ENCODE assay signal across 12 cellular contexts in the genomic region with DNA sequence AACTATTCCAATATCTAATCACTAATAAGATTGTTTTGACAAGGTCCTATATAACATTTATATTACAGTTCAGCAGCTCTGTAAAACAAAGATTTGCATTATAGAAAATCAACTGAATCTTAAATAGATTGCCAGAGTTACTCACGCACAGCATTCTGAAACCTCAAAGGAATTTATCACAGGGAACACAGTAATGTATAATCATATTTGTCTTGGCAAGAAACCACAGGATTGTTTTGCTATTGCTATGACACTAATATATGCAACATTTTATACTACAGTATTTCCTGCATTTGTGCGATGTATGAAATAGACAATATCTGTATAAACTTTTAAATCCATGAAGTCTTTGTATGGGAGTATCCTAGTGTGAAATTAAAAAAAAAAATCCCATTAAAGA.
DNase-seq lines count a peak whose midpoint lies in the region; ATAC-seq and TF ChIP-seq lines count a peak whose summit lies in the region.
"Had no signal": no experiment of that assay in that cellular context is flagged by ENCODE, and none has a peak within 500 bp of the region (broad histone marks: within the 10 kb centered on the region; RNA-seq: fewer than 3 reads in every experiment).

No MANE protein-coding gene starts in this region.

- H3K4me1 ChIP-seq in mucosa of descending colon (ENCODE audit: low read depth) = no peaks in the 10 kb centered on the region
- H3K4me1 ChIP-seq: left ventricle myocardium inferior had no signal

- H3K9me3 ChIP-seq in mucosa of descending colon = no peaks in the 10 kb centered on the region
- H3K9me3 ChIP-seq: left ventricle myocardium inferior had no signal

- ATAC-seq in mucosa of descending colon (peak; percentile 85), GM21786 (IDR thresholded peaks at IDR 0.05; ENCODE audit: unreplicated experiment) (no peak), GM21717 (IDR thresholded peaks at IDR 0.05; ENCODE audit: unreplicated experiment) (no peak)
- ATAC-seq: activated CD8-positive, alpha-beta T cell treated with anti-CD3 and anti-CD28 coated beads for 36 hours had no signal

- intact Hi-C loops in mucosa of descending colon (cut with DNase I, micrococcal nuclease) = no loop called here

- no peak for TF ChIP-seq CTCF in mucosa of descending colon (IDR thresholded peaks at IDR 0.05)

- in situ Hi-C loops in Caki2 (cut with HindIII; ENCODE audit: low pct_unique_long_range_greater_than_20kb, low sequenced_read_pairs) = no loop called here

- no peaks in the 10 kb centered on the region for H3K36me3 ChIP-seq in mucosa of descending colon (ENCODE audit: low read depth)
- H3K36me3 ChIP-seq: left ventricle myocardium inferior had no signal

- no peak overlapping the region for H3K4me3 ChIP-seq in mucosa of descending colon
- H3K4me3 ChIP-seq: left ventricle myocardium inferior had no signal

- DNase-seq in Caki2 (ENCODE audit: low read depth) = peak; percentile 47
- DNase-seq in NCI-H460 (ENCODE audit: extremely low read depth, low read depth) = peak; percentile 15
- peak; percentile 91 for DNase-seq in dermis blood vessel endothelial cell
- DNase-seq in mucosa of descending colon = no peak
- no peak for DNase-seq in activated gamma-delta T cell (lab: John Stamatoyannopoulos, UW)
- no peak for DNase-seq in islet precursor cell
- DNase-seq: activated CD8-positive, alpha-beta T cell treated with anti-CD3 and anti-CD28 coated beads for 36 hours; CD4-positive, alpha-beta memory T cell; left ventricle myocardium inferior; NCI-H774 had no signal

Comparison
In these comparisons a context has a peak if more than half of its experiments do, and no peak if none do; other contexts are left out.
1. DNase-seq: peak in Caki2 (single experiment), NCI-H460 (single experiment) and dermis blood vessel endothelial cell (single experiment); none in mucosa of descending colon (0 of 3), activated gamma-delta T cell (single experiment) and islet precursor cell (single experiment).